ENCODE assay signal across 7 cellular contexts in the genomic region with DNA sequence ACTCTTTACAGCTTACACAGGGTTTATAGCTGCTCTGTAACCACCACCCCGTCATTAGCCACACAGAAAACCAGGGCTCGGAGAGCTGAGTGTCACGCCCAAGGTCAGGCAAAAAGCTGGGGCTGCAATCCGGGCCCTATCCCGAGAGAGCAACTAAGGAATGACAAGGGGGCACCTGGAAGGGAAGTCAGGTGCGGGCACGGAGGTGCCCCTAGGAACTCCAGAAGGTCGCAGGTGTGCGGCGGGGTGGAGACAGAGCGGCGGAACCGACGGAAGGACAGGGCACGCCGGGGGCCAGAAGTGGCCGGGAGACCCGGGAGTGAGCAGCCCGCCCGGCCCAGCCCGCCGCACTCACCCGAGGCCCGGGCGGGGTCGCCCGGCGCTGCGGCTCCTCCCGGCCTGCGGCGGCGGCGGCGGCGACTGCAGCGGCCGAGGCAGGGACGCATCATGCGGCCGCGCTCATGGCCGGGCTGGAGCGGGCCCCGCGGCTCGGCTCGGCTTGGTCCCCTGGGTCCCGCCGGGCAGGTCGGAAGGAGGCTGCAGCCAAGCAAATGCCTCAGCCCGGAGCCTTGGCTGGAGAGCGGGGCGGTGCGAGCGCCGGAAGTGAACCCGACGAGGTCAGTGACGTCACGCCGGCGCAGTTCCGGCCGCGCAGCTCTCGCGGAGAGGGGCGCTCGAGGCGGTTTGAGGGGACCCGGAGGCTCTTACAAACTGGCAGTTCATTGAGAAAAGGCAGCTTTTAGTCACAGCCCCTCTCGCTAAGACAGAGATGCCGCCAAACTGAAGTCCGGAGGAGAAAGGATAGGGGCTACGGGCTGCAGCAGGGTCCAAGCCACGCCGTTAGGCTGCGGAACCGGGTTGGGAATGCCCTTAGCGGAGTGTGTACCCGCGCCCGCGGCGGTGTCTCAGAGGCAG. TPM values are rescaled to one million over a fixed set of nuclear protein-coding genes. Genes with fewer than 3 reads are reported as not detected.
DNase-seq lines count a peak whose midpoint lies in the region; ATAC-seq, FAIRE-seq and TF ChIP-seq lines count a peak whose summit lies in the region.

A gene with protein sequence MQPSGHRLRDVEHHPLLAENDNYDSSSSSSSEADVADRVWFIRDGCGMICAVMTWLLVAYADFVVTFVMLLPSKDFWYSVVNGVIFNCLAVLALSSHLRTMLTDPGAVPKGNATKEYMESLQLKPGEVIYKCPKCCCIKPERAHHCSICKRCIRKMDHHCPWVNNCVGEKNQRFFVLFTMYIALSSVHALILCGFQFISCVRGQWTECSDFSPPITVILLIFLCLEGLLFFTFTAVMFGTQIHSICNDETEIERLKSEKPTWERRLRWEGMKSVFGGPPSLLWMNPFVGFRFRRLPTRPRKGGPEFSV (minus strand): TSS at position 605 of the 915 bp plus-strand sequence. CDS start 20,917 bp downstream, outside the sequence.

- peak within 1 kb of the TSS; percentile 99 for H3K4me3 Mint-ChIP-seq in astrocyte (ENCODE audit: unreplicated experiment)

- H2AFZ ChIP-seq in astrocyte (ENCODE audit: low read depth, low read length) = peak within 1 kb of the TSS; percentile 80

- H3K4me3 ChIP-seq in astrocyte (ENCODE audit: insufficient read depth, low read depth, low read length) (peak within 1 kb of the TSS; percentile 80), retinal pigment epithelial cell (ENCODE audit: low read length) (peak within 1 kb of the TSS; percentile 92)

- peaks cover 51% of the 10 kb centered on the region for H3K79me2 ChIP-seq in astrocyte (ENCODE audit: insufficient read depth, low read length)

- peak; percentile 94 for ATAC-seq in HG02759 (IDR thresholded peaks at IDR 0.05; ENCODE audit: unreplicated experiment)

- H3K9me3 ChIP-seq in astrocyte (ENCODE audit: insufficient read depth, low read depth, low read length) = no peaks in the 10 kb centered on the region

- FAIRE-seq in astrocyte (lab: Jason Lieb, UNC) = no peak

- DNase-seq in GM13976 (ENCODE audit: low spot score) (peak; percentile 96), NCI-H1417 treated with DMSO at 0.1 percent for 48 hours (lab: John Stamatoyannopoulos, UW) (peak; percentile 43), T-helper 22 cell (ENCODE audit: low read depth) (peak; percentile 75), astrocyte (ENCODE audit: low read depth) (peak; percentile 71), hepatic stellate cell (ENCODE audit: low spot score) (peak; percentile 86), retinal pigment epithelial cell (ENCODE audit: low read depth) (no peak)

- H3K27ac ChIP-seq in astrocyte (ENCODE audit: low read depth, low read length) = peak within 1 kb of the TSS; percentile 96

- H3K9me3 Mint-ChIP-seq in astrocyte (ENCODE audit: unreplicated experiment) = no peaks in the 10 kb centered on the region

- peaks cover 10% of the 10 kb centered on the region for H3K4me1 Mint-ChIP-seq in astrocyte (ENCODE audit: low read depth, unreplicated experiment)

- H3K36me3 ChIP-seq in astrocyte (ENCODE audit: insufficient read depth, low read length) = no peaks in the 10 kb centered on the region

- peak within 1 kb of the TSS; percentile 96 for H3K9ac ChIP-seq in astrocyte (ENCODE audit: low read length)

- no peaks in the 10 kb centered on the region for H3K27me3 Mint-ChIP-seq in astrocyte (ENCODE audit: low read depth, unreplicated experiment)

- peak within 1 kb of the TSS; percentile 91 for H3K4me2 ChIP-seq in astrocyte (ENCODE audit: low read length)

- H3K27me3 ChIP-seq in astrocyte (ENCODE audit: insufficient read depth, low read length) = no peaks in the 10 kb centered on the region

- peaks cover 12% of the 10 kb centered on the region for H3K4me1 ChIP-seq in astrocyte (ENCODE audit: insufficient read depth, low read length)

- no peak for TF ChIP-seq CTCF in GM13976 (IDR thresholded peaks at IDR 0.05; ENCODE audit: borderline replicate concordance, control extremely low read depth, extremely low read depth, insufficient read depth, missing control alignments)
- TF ChIP-seq CTCF in astrocyte (IDR thresholded peaks at IDR 0.05; ENCODE audit: insufficient read depth, low read depth, low read length) = no peak
- no peak for TF ChIP-seq CTCF in retinal pigment epithelial cell (conservative IDR thresholded peaks at IDR 0.05; ENCODE audit: low read depth, low read length)

- H3K27ac Mint-ChIP-seq in astrocyte (ENCODE audit: unreplicated experiment) = peak within 1 kb of the TSS; percentile 99

- no peaks in the 10 kb centered on the region for H3K36me3 Mint-ChIP-seq in astrocyte (ENCODE audit: low read depth, unreplicated experiment)

- peaks cover 24% of the 10 kb centered on the region for H4K20me1 ChIP-seq in astrocyte (ENCODE audit: insufficient read depth, low read length)

- in situ Hi-C loops in GM13976 (cut with MboI; ENCODE audit: low sequenced_read_pairs, unreplicated experiment) = no loop called here

RNA-seq across cellular contexts. Expression of the gene that starts here (rescaled TPM):
- total RNA-seq in astrocyte = 56.2 and 59.2 TPM in 2 replicates
